Comparison of ENCODE assay signal across 12 cellular contexts in genomic region chr17:4942760-4943508, GRCh38. TPM values are rescaled to one million over a fixed set of nuclear protein-coding genes. Genes with fewer than 3 reads are reported as not detected.
A peak's percentile ranks its signal among the peaks of the same experiment; 100 is the strongest.
DNase-seq lines count a peak whose midpoint lies in the region; ATAC-seq, FAIRE-seq and TF ChIP-seq lines count a peak whose summit lies in the region.
"Had no signal": no experiment of that assay in that cellular context is flagged by ENCODE, and none has a peak within 500 bp of the region (broad histone marks: within the 10 kb centered on the region; RNA-seq: fewer than 3 reads in every experiment).

No MANE protein-coding gene starts in this region.

- H3K9ac ChIP-seq in BLaER1 (peak overlapping the region; percentile 55; the same call in 1 of the 2 replicates), HCT116 (ENCODE audit: low read length) (no peak overlapping the region), GM12878 (ENCODE audit: control insufficient read depth, insufficient read depth, low read length) (peak overlapping the region; percentile 44)

- no peaks in the 10 kb centered on the region for H3K9me2 ChIP-seq in HCT116 (ENCODE audit: insufficient read depth)

- DNase-seq in HCT116 (ENCODE audit: low read depth, low spot score) (no peak), GM12878 (ENCODE audit: low read depth, low spot score) (no peak), nephron progenitor cell (no peak), GM20000 (ENCODE audit: low spot score) (no peak), GM10266 (ENCODE audit: extremely low spot score) (no peak), transverse colon (no peak)
- DNase-seq: MM.1S, NCI-H748 treated with DMSO at 0.1 percent for 48 hours had no signal

- TF ChIP-seq CTCF in HCT116 (IDR thresholded peaks at IDR 0.05 in 2 of 3, conservative IDR thresholded peaks at IDR 0.05 in 1 of 3; ENCODE audit: borderline replicate concordance in 1 of 3, insufficient read depth in 1 of 3, low read depth in 2 of 3, low read length in 2 of 3), result no peak
- TF ChIP-seq CTCF in GM12878 (IDR thresholded peaks at IDR 0.05 in 2 of 3, conservative IDR thresholded peaks at IDR 0.05 in 1 of 3; ENCODE audit: control insufficient read depth in 2 of 3, extremely low read depth in 1 of 3, insufficient read depth in 1 of 3, low read depth in 3 of 3, low read length in 3 of 3), result no peak
- no peak for TF ChIP-seq CTCF in nephron progenitor cell (IDR thresholded peaks at IDR 0.05)
- TF ChIP-seq CTCF in GM20000 (IDR thresholded peaks at IDR 0.05; ENCODE audit: extremely low read depth, missing control alignments), result no peak
- TF ChIP-seq CTCF in GM10266 (IDR thresholded peaks at IDR 0.05; ENCODE audit: control insufficient read depth, insufficient read depth, low read depth, missing control alignments), result no peak
- TF ChIP-seq CTCF in transverse colon (IDR thresholded peaks at IDR 0.05), result no peak

- H3K36me3 Mint-ChIP-seq in nephron progenitor cell (ENCODE audit: low read depth), result peaks cover 36% of the 10 kb centered on the region

- POLR2A ChIA-PET in HCT116 (lab: Charles Lee), result interaction anchor here (2.0 kb wide), 1 partner anchor 25 kb away, joined by 5 read pairs; the partner anchor contains the start of gene SPAG7
- POLR2A ChIA-PET in GM12878 (lab: Charles Lee), result interaction anchor here (17.5 kb wide), 1 partner anchor 23 kb away, joined by 272 read pairs; the partner anchor contains the start of gene SPAG7

- H3K27ac Mint-ChIP-seq in nephron progenitor cell, result peak overlapping the region; percentile 96

- WGBS in GM12878 (ENCODE audit: insufficient coverage, insufficient replicate concordance, low lambda C conversion rate, missing lambda C conversion rate), result 97% methylated on average over 13 of the region's 13 CpGs
- WGBS in transverse colon (ENCODE audit: low coverage in 1 of 2), 2 donors, result 77 to 79% methylated on average over 6 to 13 of the region's 13 CpGs

- peaks cover 75% of the 10 kb centered on the region for H3K4me1 ChIP-seq in BLaER1
- peaks cover 28 to 56% of the 10 kb centered on the region in 2 experiments for H3K4me1 ChIP-seq in HCT116 (ENCODE audit: control insufficient read depth in 1 of 2, insufficient read depth in 2 of 2, low read length in 2 of 2)
- H3K4me1 ChIP-seq in GM12878 (ENCODE audit: control insufficient read depth, insufficient read depth, low read length), result peaks cover 46% of the 10 kb centered on the region
- peaks cover 48 to 78% (median 50%) of the 10 kb centered on the region in 4 donors for H3K4me1 ChIP-seq in transverse colon

- SMC1A ChIA-PET in GM12878 (lab: Charles Lee; ENCODE audit: uncharacterized antibody, unreplicated experiment), result interaction anchor here (7.1 kb wide), 1 partner anchor 24 kb away, joined by 50 read pairs; the partner anchor contains the start of gene SPAG7

- no peak overlapping the region for H3K4me3 ChIP-seq in BLaER1
- H3K4me3 ChIP-seq in HCT116 (replicated peaks in 1 of 2; ENCODE audit: low read depth in 1 of 2, low read length in 2 of 2), result no peak overlapping the region
- peak overlapping the region; percentile 85; the same call in 1 of the 2 replicates for H3K4me3 ChIP-seq in GM12878
- no peak overlapping the region for H3K4me3 ChIP-seq in transverse colon

- TF ChIP-seq POLR2A in HCT116 (IDR thresholded peaks at IDR 0.05; ENCODE audit: borderline replicate concordance, extremely low read depth, insufficient read depth, insufficient read length) (no peak), GM12878 (IDR thresholded peaks at IDR 0.05; ENCODE audit: low read depth, low read length) (peak; percentile 69), transverse colon (IDR thresholded peaks at IDR 0.05) (no peak)

- H3K4me3 Mint-ChIP-seq in nephron progenitor cell, result no peak overlapping the region

- H3K4me1 Mint-ChIP-seq in nephron progenitor cell, result peaks cover 51% of the 10 kb centered on the region

- H3K36me3 ChIP-seq in BLaER1 (peaks cover 60% of the 10 kb centered on the region), HCT116 (ENCODE audit: control insufficient read depth in 1 of 2, insufficient read depth in 2 of 2, low read length in 2 of 2) (peaks cover 9 to 32% of the 10 kb centered on the region in 2 experiments; a peak in 2 of 4 replicates), GM12878 (ENCODE audit: control insufficient read depth in 2 of 2, insufficient read depth in 2 of 2, low read length in 1 of 2) (peaks cover 22% of the 10 kb centered on the region in 2 experiments), transverse colon (peaks cover 0 to 6% (median under 1%) of the 10 kb centered on the region in 4 donors)

- no peaks in the 10 kb centered on the region for H3K9me3 ChIP-seq in BLaER1
- H3K9me3 ChIP-seq in HCT116 (ENCODE audit: control insufficient read depth in 1 of 2, insufficient read depth in 1 of 2, low read depth in 1 of 2, low read length in 2 of 2), result no peaks in the 10 kb centered on the region
- no peaks in the 10 kb centered on the region for H3K9me3 ChIP-seq in GM12878 (replicated peaks; ENCODE audit: control insufficient read depth, insufficient read depth, low read length)
- no peaks in the 10 kb centered on the region for H3K9me3 ChIP-seq in transverse colon

- H3K27me3 ChIP-seq in BLaER1 (no peaks in the 10 kb centered on the region), HCT116 (ENCODE audit: insufficient read depth, low read length) (no peaks in the 10 kb centered on the region), GM12878 (replicated peaks in 1 of 2; ENCODE audit: control insufficient read depth in 2 of 2, insufficient read depth in 2 of 2, low read length in 1 of 2) (no peaks in the 10 kb centered on the region), transverse colon (no peaks in the 10 kb centered on the region)

- ATAC-seq in HCT116 (no peak), GM12878 (no peak), GM19324 (IDR thresholded peaks at IDR 0.05; ENCODE audit: low FRiP score, unreplicated experiment) (no peak)

- no peak for FAIRE-seq in GM12878 (lab: Jason Lieb, UNC)
- FAIRE-seq: D721Med had no signal

- no peaks in the 10 kb centered on the region for H3K9me3 Mint-ChIP-seq in nephron progenitor cell

- H3K4me2 ChIP-seq in BLaER1 (peak overlapping the region; percentile 99), HCT116 (ENCODE audit: low read length) (no peak overlapping the region), GM12878 (ENCODE audit: control insufficient read depth, insufficient read depth) (peak overlapping the region; percentile 55)

- H4K20me1 ChIP-seq in BLaER1 (peaks cover 77% of the 10 kb centered on the region), HCT116 (ENCODE audit: insufficient read depth) (peaks cover 12% of the 10 kb centered on the region; the same call in 1 of the 2 replicates), GM12878 (ENCODE audit: control insufficient read depth, insufficient read depth) (peaks cover 5% of the 10 kb centered on the region)

- TF ChIP-seq EP300 in GM12878 (IDR thresholded peaks at IDR 0.05; ENCODE audit: borderline replicate concordance in 1 of 2, control insufficient read depth in 1 of 2, low read depth in 2 of 2, low read length in 2 of 2), result no peak
- TF ChIP-seq EP300 in transverse colon (IDR thresholded peaks at IDR 0.05; ENCODE audit: low read depth), result no peak

- RAD21 ChIA-PET in HCT116 (lab: Charles Lee; ENCODE audit: low non-redundant PET in 1 of 2, low total read pairs in 2 of 2, uncharacterized antibody in 2 of 2, unreplicated experiment in 2 of 2) (no interaction called here), GM12878 (lab: Charles Lee; ENCODE audit: unreplicated experiment) (interaction anchor here (1.7 kb wide), 1 partner anchor 25 kb away, joined by 6 read pairs; the partner anchor contains the start of gene SPAG7)

- intact Hi-C loops in HCT116 (cut with micrococcal nuclease) (no loop called here), GM12878 (cut with micrococcal nuclease; ENCODE audit: unreplicated experiment) (loop anchor here (5.0 kb wide), 1 partner anchor 294 kb away; no protein-coding TSS in a partner anchor), transverse colon (cut with DNase I; ENCODE audit: low total_unique reads) (no loop called here)

- in situ Hi-C loops in GM12878 (cut with MboI) (no loop called here), transverse colon (cut with MboI; ENCODE audit: low pct_ligation_motif_present in 1 of 4, low pct_unique_long_range_greater_than_20kb in 1 of 4, low sequenced_read_pairs in 3 of 4) (no loop called here)

- H3K79me2 ChIP-seq in HCT116 (ENCODE audit: insufficient read depth, low read length), result peaks cover 91% of the 10 kb centered on the region
- peaks cover 94% of the 10 kb centered on the region for H3K79me2 ChIP-seq in GM12878 (ENCODE audit: control insufficient read depth, insufficient read depth, low read length)

- no TSS peak for BruUV-seq in HCT116 (replicated peaks; lab: Mats Ljungman, UMichigan)
- no TSS peak for BruUV-seq in GM12878 (replicated peaks; lab: Mats Ljungman, UMichigan)

- H2AFZ ChIP-seq in HCT116 (ENCODE audit: low read depth, low read length, poor library complexity, severe bottlenecking) (no peak overlapping the region), GM12878 (ENCODE audit: control insufficient read depth, low read depth, low read length) (no peak overlapping the region)

- CTCF ChIA-PET in HCT116 (lab: Charles Lee), result no interaction called here
- CTCF ChIA-PET in GM12878 (lab: Yijun Ruan, JAX), result no interaction called here

- H3K27me3 Mint-ChIP-seq in nephron progenitor cell (ENCODE audit: low read depth, poor library complexity), result peaks cover 5% of the 10 kb centered on the region

- no peak for TF ChIP-seq RAD21 in HCT116 (IDR thresholded peaks at IDR 0.05; ENCODE audit: low read depth)
- TF ChIP-seq RAD21 in GM12878 (IDR thresholded peaks at IDR 0.05; ENCODE audit: insufficient read depth, low read depth, low read length), result no peak

- H3K27ac ChIP-seq in BLaER1 (0 out of 2 replicates have a peak overlapping the region, but pooled peaks have one; percentile 29), HCT116 (ENCODE audit: low read depth, low read length) (0 out of 2 replicates have a peak overlapping the region, but pooled peaks have one; percentile 15), GM12878 (ENCODE audit: control insufficient read depth, insufficient read depth) (peak overlapping the region; percentile 100), transverse colon (peak overlapping the region in 2 of 4 donors; percentile 100)

RNA-seq across cellular contexts. Expression of gene RNF167, which starts 2.9 kb away (rescaled TPM):
- 105 TPM for total RNA-seq in HCT116 (2021; ENCODE audit: unreplicated experiment)
- polyA plus RNA-seq in HCT116 (2012), result 98.7 and 129 TPM in 2 replicates
- total RNA-seq in GM12878 (2013; cell fraction: nucleolus; rRNA removed), result 36.5 and 46.0 TPM in 2 replicates
- 47.6 and 52.9 TPM in 2 replicates for total RNA-seq in GM12878 (2014; rRNA removed)
- 57.4 and 63.9 TPM in 2 replicates for total RNA-seq in GM12878 (2014; rRNA removed; fragmentation: Illumina TruSeq; extraction: Trizol)
- 86.5 and 91.3 TPM in 2 replicates for total RNA-seq in GM12878 (2021)
- polyA plus RNA-seq in GM12878 (2011; ENCODE audit: low read depth), result 69.5 TPM
- 58.4 and 90.7 TPM in 2 replicates for polyA plus RNA-seq in GM12878 (2011; rRNA removed)
- polyA plus RNA-seq in GM12878 (2011; cell fraction: cytosol; rRNA removed), result 174 and 192 TPM in 2 replicates
- polyA plus RNA-seq in GM12878 (2011; cell fraction: nucleus; rRNA removed), result 178 and 241 TPM in 2 replicates
- 87.5 and 90.3 TPM in 2 replicates for polyA plus RNA-seq in GM12878 (2012)
- 132 and 147 TPM in 2 replicates for polyA plus RNA-seq in GM12878 (2014; fragmentation: Illumina TruSeq; extraction: Trizol)
- 10 to 100 TPM; 33.6 to 35.3 TPM for polyA plus RNA-seq in GM12878 (2014; fragmentation: Nextera tagmentation; extraction: Ambion mirVana)
- polyA plus RNA-seq in GM12878 (2014; rRNA removed), result 87.1 and 87.9 TPM in 2 replicates
- 10 to 100 TPM; 49.7 to 57.7 TPM for polyA plus RNA-seq in GM12878 (2016; fragmentation: Nextera tagmentation; extraction: Ambion mirVana)
- 68.8 and 133 TPM in 2 replicates for polyA minus RNA-seq in GM12878 (2011; rRNA and poly(A)+ RNA removed)
- 54.1 and 60.8 TPM in 2 replicates for polyA minus RNA-seq in GM12878 (2011; cell fraction: cytosol; rRNA and poly(A)+ RNA removed)
- 41.7 and 74.5 TPM in 2 replicates for polyA minus RNA-seq in GM12878 (2011; cell fraction: nucleus; rRNA and poly(A)+ RNA removed)
- 100 to 1,000 TPM in 1 of 4 donors, 10 to 100 TPM in 3; 57.2 to 348 (median 73.7) TPM for total RNA-seq in transverse colon

RNA-seq across cellular contexts. Expression of gene SLC25A11, which starts 3.1 kb away (rescaled TPM):
- total RNA-seq in HCT116 (2021; ENCODE audit: unreplicated experiment) (75.1 TPM), GM12878 (2014; rRNA removed) (82.7 and 91.4 TPM in 2 replicates), GM12878 (2014; rRNA removed; fragmentation: Illumina TruSeq; extraction: Trizol) (32.1 and 35.2 TPM in 2 replicates), GM12878 (2021) (73.7 and 82.2 TPM in 2 replicates), transverse colon (100 to 1,000 TPM in 1 of 4 donors, 10 to 100 TPM in 3; 62.4 to 120 (median 83.9) TPM)
- polyA plus RNA-seq in HCT116 (2012), result 78.4 and 79.1 TPM in 2 replicates
- total RNA-seq in GM12878 (2013; cell fraction: nucleolus; rRNA removed), result 39.8 and 41.2 TPM in 2 replicates
- 14.1 TPM for polyA plus RNA-seq in GM12878 (2011; ENCODE audit: low read depth)
- polyA plus RNA-seq in GM12878 (2011; rRNA removed) (11.8 and 28.2 TPM in 2 replicates), GM12878 (2014; fragmentation: Illumina TruSeq; extraction: Trizol) (19.1 and 59.2 TPM in 2 replicates), GM12878 (2014; fragmentation: Nextera tagmentation; extraction: Ambion mirVana) (10 to 100 TPM in 1 of 2 experiments, 1 to 10 TPM in 1; 5.8 to 10.9 TPM), GM12878 (2014; rRNA removed) (70.9 and 72.5 TPM in 2 replicates), GM12878 (2016; fragmentation: Nextera tagmentation; extraction: Ambion mirVana) (100 to 1,000 TPM; 141 to 142 TPM)
- 50.2 TPM in 2 replicates for polyA plus RNA-seq in GM12878 (2011; cell fraction: cytosol; rRNA removed)
- 59.6 and 63.5 TPM in 2 replicates for polyA plus RNA-seq in GM12878 (2011; cell fraction: nucleus; rRNA removed)
- 33.1 and 38.0 TPM in 2 replicates for polyA plus RNA-seq in GM12878 (2012)
- 23.3 and 40.2 TPM in 2 replicates for polyA minus RNA-seq in GM12878 (2011; rRNA and poly(A)+ RNA removed)
- polyA minus RNA-seq in GM12878 (2011; cell fraction: cytosol; rRNA and poly(A)+ RNA removed), result 12.2 and 13.4 TPM in 2 replicates
- 32.0 and 59.6 TPM in 2 replicates for polyA minus RNA-seq in GM12878 (2011; cell fraction: nucleus; rRNA and poly(A)+ RNA removed)

RNA-seq across cellular contexts. Expression of gene PFN1, which starts 5.4 kb away (rescaled TPM):
- total RNA-seq in HCT116 (2021; ENCODE audit: unreplicated experiment) (1,213 TPM), GM12878 (2014; rRNA removed) (1,668 and 2,039 TPM in 2 replicates), GM12878 (2014; rRNA removed; fragmentation: Illumina TruSeq; extraction: Trizol) (812 and 920 TPM in 2 replicates), GM12878 (2021) (1,903 and 1,912 TPM in 2 replicates), transverse colon (1,000 to 10,000 TPM in 1 of 4 donors, 100 to 1,000 TPM in 3; 743 to 1,049 (median 945) TPM)
- polyA plus RNA-seq in HCT116 (2012), result 1,800 and 2,181 TPM in 2 replicates
- total RNA-seq in GM12878 (2013; cell fraction: nucleolus; rRNA removed), result 131 and 144 TPM in 2 replicates
- 909 TPM for polyA plus RNA-seq in GM12878 (2011; ENCODE audit: low read depth)
- polyA plus RNA-seq in GM12878 (2011; rRNA removed) (705 and 1,560 TPM in 2 replicates), GM12878 (2014; fragmentation: Illumina TruSeq; extraction: Trizol) (1,675 and 1,933 TPM in 2 replicates), GM12878 (2014; fragmentation: Nextera tagmentation; extraction: Ambion mirVana) (100 to 1,000 TPM; 154 to 558 TPM), GM12878 (2014; rRNA removed) (3,016 and 4,055 TPM in 2 replicates), GM12878 (2016; fragmentation: Nextera tagmentation; extraction: Ambion mirVana) (1,000 to 10,000 TPM; 3,739 to 3,892 TPM)
- 2,124 and 2,184 TPM in 2 replicates for polyA plus RNA-seq in GM12878 (2011; cell fraction: cytosol; rRNA removed)
- polyA plus RNA-seq in GM12878 (2011; cell fraction: nucleus; rRNA removed), result 1,008 and 1,226 TPM in 2 replicates
- 1,629 and 1,984 TPM in 2 replicates for polyA plus RNA-seq in GM12878 (2012)
- polyA minus RNA-seq in GM12878 (2011; rRNA and poly(A)+ RNA removed), result 545 and 728 TPM in 2 replicates
- 829 and 978 TPM in 2 replicates for polyA minus RNA-seq in GM12878 (2011; cell fraction: cytosol; rRNA and poly(A)+ RNA removed)
- 245 and 466 TPM in 2 replicates for polyA minus RNA-seq in GM12878 (2011; cell fraction: nucleus; rRNA and poly(A)+ RNA removed)

RNA-seq across cellular contexts. Expression of gene ENO3, which starts 8.0 kb away (rescaled TPM):
- total RNA-seq in HCT116 (2021; ENCODE audit: unreplicated experiment) (24.6 TPM), GM12878 (2014; rRNA removed) (10.4 and 11.1 TPM in 2 replicates), GM12878 (2014; rRNA removed; fragmentation: Illumina TruSeq; extraction: Trizol) (9.7 and 10.4 TPM in 2 replicates), GM12878 (2021) (24.4 and 28.4 TPM in 2 replicates), transverse colon (100 to 1,000 TPM in 1 of 4 donors, 10 to 100 TPM in 1, 1 to 10 TPM in 2; 2.5 to 211 (median 12.9) TPM)
- polyA plus RNA-seq in HCT116 (2012), result 23.5 and 26.1 TPM in 2 replicates
- total RNA-seq in GM12878 (2013; cell fraction: nucleolus; rRNA removed), result 24.4 and 27.3 TPM in 2 replicates
- 43.3 TPM for polyA plus RNA-seq in GM12878 (2011; ENCODE audit: low read depth)
- polyA plus RNA-seq in GM12878 (2011; rRNA removed) (19.8 and 25.6 TPM in 2 replicates), GM12878 (2014; fragmentation: Illumina TruSeq; extraction: Trizol) (9.0 and 15.2 TPM in 2 replicates), GM12878 (2014; fragmentation: Nextera tagmentation; extraction: Ambion mirVana) (10 to 100 TPM in 1 of 2 experiments, 1 to 10 TPM in 1; 6.8 to 14.5 TPM), GM12878 (2014; rRNA removed) (26.3 and 31.5 TPM in 2 replicates), GM12878 (2016; fragmentation: Nextera tagmentation; extraction: Ambion mirVana) (10 to 100 TPM; 18.8 to 19.7 TPM)
- 24.3 and 32.1 TPM in 2 replicates for polyA plus RNA-seq in GM12878 (2011; cell fraction: cytosol; rRNA removed)
- 316 and 330 TPM in 2 replicates for polyA plus RNA-seq in GM12878 (2011; cell fraction: nucleus; rRNA removed)
- polyA plus RNA-seq in GM12878 (2012), result 39.6 and 43.1 TPM in 2 replicates
- 8.6 and 14.5 TPM in 2 replicates for polyA minus RNA-seq in GM12878 (2011; rRNA and poly(A)+ RNA removed)
- 7.9 and 9.0 TPM in 2 replicates for polyA minus RNA-seq in GM12878 (2011; cell fraction: cytosol; rRNA and poly(A)+ RNA removed)
- 23.0 and 30.4 TPM in 2 replicates for polyA minus RNA-seq in GM12878 (2011; cell fraction: nucleus; rRNA and poly(A)+ RNA removed)

RNA-seq across cellular contexts. Expression of gene GP1BA, which starts 10.9 kb away (rescaled TPM):
- total RNA-seq in HCT116 (2021; ENCODE audit: unreplicated experiment) (not detected), GM12878 (2014; rRNA removed) (0.06 and 0.49 TPM in 2 replicates), GM12878 (2014; rRNA removed; fragmentation: Illumina TruSeq; extraction: Trizol) (0.04 and 0.14 TPM in 2 replicates), GM12878 (2021) (0.67 and 0.74 TPM in 2 replicates), transverse colon (not detected)
- polyA plus RNA-seq in HCT116 (2012), result 2.5 TPM in 2 replicates
- not detected in 2 replicates for total RNA-seq in GM12878 (2013; cell fraction: nucleolus; rRNA removed)
- polyA plus RNA-seq in GM12878 (2011; ENCODE audit: low read depth), result 1.9 TPM
- polyA plus RNA-seq in GM12878 (2011; rRNA removed) (not detected in 2 replicates), GM12878 (2014; fragmentation: Illumina TruSeq; extraction: Trizol) (0.25 and 0.59 TPM in 2 replicates), GM12878 (2014; fragmentation: Nextera tagmentation; extraction: Ambion mirVana) (under 1 TPM; 0.05 to 0.11 TPM), GM12878 (2014; rRNA removed) (0.28 and 0.43 TPM in 2 replicates), GM12878 (2016; fragmentation: Nextera tagmentation; extraction: Ambion mirVana) (under 1 TPM; 0.35 to 0.64 TPM)
- 0.03 and 0.12 TPM in 2 replicates for polyA plus RNA-seq in GM12878 (2011; cell fraction: cytosol; rRNA removed)
- polyA plus RNA-seq in GM12878 (2011; cell fraction: nucleus; rRNA removed), result 0.04 and 0.07 TPM in 2 replicates
- 1.1 and 2.5 TPM in 2 replicates for polyA plus RNA-seq in GM12878 (2012)
- polyA minus RNA-seq in GM12878 (2011; rRNA and poly(A)+ RNA removed), result 0.15 and 0.26 TPM in 2 replicates
- not detected in 2 replicates for polyA minus RNA-seq in GM12878 (2011; cell fraction: cytosol; rRNA and poly(A)+ RNA removed)
- not detected in 2 replicates for polyA minus RNA-seq in GM12878 (2011; cell fraction: nucleus; rRNA and poly(A)+ RNA removed)
- total RNA-seq: temporal lobe had no signal
